ENCODE assay signal across 23 cellular contexts in the genomic region with DNA sequence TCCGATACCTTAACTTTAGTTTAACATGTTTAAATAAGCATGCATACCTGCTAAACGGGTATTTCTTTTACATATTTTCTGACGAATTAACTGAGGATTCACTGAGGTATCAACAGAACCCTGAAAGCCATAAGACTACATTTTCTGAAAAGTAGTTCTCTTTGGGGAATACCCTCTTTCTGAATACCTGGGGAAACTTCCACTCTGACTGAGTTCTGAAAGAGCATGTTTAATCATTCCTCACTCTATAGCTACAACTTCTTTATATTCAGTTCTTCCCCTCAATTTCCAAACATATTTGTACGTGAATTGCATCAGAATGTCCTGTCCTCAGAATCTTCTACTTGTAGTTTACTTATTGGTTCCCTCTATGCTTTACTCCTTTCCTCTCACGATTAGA.
"Had no signal": no experiment of that assay in that cellular context is flagged by ENCODE, and none has a peak within 500 bp of the region (broad histone marks: within the 10 kb centered on the region; RNA-seq: fewer than 3 reads in every experiment).

No MANE protein-coding gene starts in this region.

- H3K36me3 Mint-ChIP-seq: IgD-negative memory B cell had no signal

- FAIRE-seq: HepG2, K562 had no signal

- ATAC-seq: HepG2, K562, Panc1, PC-3 had no signal

- H3K9me3 ChIP-seq: SK-N-SH had no signal

- H3K9me2 ChIP-seq: SK-N-SH had no signal

- H3K4me3 Mint-ChIP-seq: IgD-negative memory B cell had no signal

- H3K9ac ChIP-seq: KMS-11, SK-N-SH had no signal

- DNase-seq: Kasumi-1, MM.1S, NCI-H1092 treated with DMSO at 0.1 percent for 48 hours, NCI-H1436, NCI-H187, NCI-H2029, NCI-H2081 treated with DMSO at 0.1 percent for 48 hours, NCI-H2171, NCI-H226, NCI-H510A, NCI-H524 treated with DMSO at 0.1 percent for 48 hours, NCI-H69, NCI-H774, PC-3, SHP77, SK-N-SH, SW 1271 had no signal

- H3K4me3 ChIP-seq: K562 had no signal

- H3K4me2 ChIP-seq: KMS-11, SK-N-SH had no signal

- H3K27ac ChIP-seq: KMS-11, RWPE1 had no signal

- H3K4me1 Mint-ChIP-seq: IgD-negative memory B cell had no signal

- H3K27me3 Mint-ChIP-seq: IgD-negative memory B cell had no signal
